ENCODE assay signal across 7 cellular contexts in genomic region chr19:10282043-10282442, GRCh38. TPM values are rescaled to one million over a fixed set of nuclear protein-coding genes. Genes with fewer than 3 reads are reported as not detected.
DNase-seq lines count a peak whose midpoint lies in the region; ATAC-seq, FAIRE-seq and TF ChIP-seq lines count a peak whose summit lies in the region.
"Not testable (repeated sequence)": the region's sequence is repeated elsewhere in the genome, so short reads cannot be mapped to it uniquely, and the experiment has no call there.
"Had no signal": no experiment of that assay in that cellular context is flagged by ENCODE, and none has a peak within 500 bp of the region (broad histone marks: within the 10 kb centered on the region; RNA-seq: fewer than 3 reads in every experiment).

No MANE protein-coding gene starts in this region.

- not testable (repeated sequence) for H3K9me3 ChIP-seq in PC-9 (ENCODE audit: insufficient read depth, low read depth); K562 (replicated peaks; ENCODE audit: control insufficient read depth, insufficient read depth, low read depth, low read length); lower lobe of right lung; upper lobe of left lung

- H3K27me3 Mint-ChIP-seq in activated CD4-positive, alpha-beta T cell treated with anti-CD3 and anti-CD28 coated beads, Interleukin-2, amount 10 ng/mL, durations not matched to agents 7 days and 5 days = not testable (repeated sequence)

- not testable (repeated sequence) for H3K4me3 ChIP-seq in PC-9, K562, lower lobe of right lung, upper lobe of left lung

- not testable (repeated sequence) for TF ChIP-seq CTCF in PC-9 (conservative IDR thresholded peaks at IDR 0.05); K562 (IDR thresholded peaks at IDR 0.05 in 2 of 3, conservative IDR thresholded peaks at IDR 0.05 in 1 of 3; ENCODE audit: insufficient read depth in 2 of 3, low read depth in 1 of 3, low read length in 3 of 3); lower lobe of right lung (IDR thresholded peaks at IDR 0.05); upper lobe of left lung (IDR thresholded peaks at IDR 0.05)

- H3K9me3 Mint-ChIP-seq in activated CD4-positive, alpha-beta T cell treated with anti-CD3 and anti-CD28 coated beads, Interleukin-2, amount 10 ng/mL, durations not matched to agents 7 days and 5 days = not testable (repeated sequence)

- H3K4me1 ChIP-seq in PC-9 (replicated peaks; ENCODE audit: insufficient read depth) (peaks cover 37% of the 10 kb centered on the region), K562 (replicated peaks in 1 of 2; ENCODE audit: control insufficient read depth in 2 of 2, insufficient read depth in 2 of 2, low read length in 2 of 2) (peaks cover 28 to 38% of the 10 kb centered on the region in 2 experiments; a peak in 4 of 5 replicates), lower lobe of right lung (peaks cover 68% of the 10 kb centered on the region), upper lobe of left lung (peaks cover 47 to 91% (median 75%) of the 10 kb centered on the region in 4 donors)

- H3F3A ChIP-seq in PC-9 (ENCODE audit: insufficient read depth, low read depth) = peaks cover 42% of the 10 kb centered on the region

- TF ChIP-seq RAD21 in K562 (CRISPR knock-in tag; conservative IDR thresholded peaks at IDR 0.05 in 1 of 2, IDR thresholded peaks at IDR 0.05 in 1 of 2) = not testable (repeated sequence)

- not testable (repeated sequence) for H3K4me3 Mint-ChIP-seq in activated CD4-positive, alpha-beta T cell treated with anti-CD3 and anti-CD28 coated beads, Interleukin-2, amount 10 ng/mL, durations not matched to agents 7 days and 5 days

- not testable (repeated sequence) for H3K36me3 ChIP-seq in PC-9 (ENCODE audit: low read depth)
- peaks cover 85% of the 10 kb centered on the region for H3K36me3 ChIP-seq in K562 (ENCODE audit: control insufficient read depth, insufficient read depth, low read length)
- H3K36me3 ChIP-seq in lower lobe of right lung = peaks cover 90% of the 10 kb centered on the region
- H3K36me3 ChIP-seq in upper lobe of left lung = peaks cover 26 to 89% (median 71%) of the 10 kb centered on the region in 4 donors

- not testable (repeated sequence) for DNase-seq in PC-9; activated CD4-positive, alpha-beta T cell treated with anti-CD3 and anti-CD28 coated beads, Interleukin-2, amount 10 ng/mL, durations not matched to agents 7 days and 5 days; K562 (ENCODE audit: extremely low read depth in 1 of 4, low spot score in 3 of 4); lower lobe of right lung; upper lobe of left lung

- POLR2A ChIA-PET in PC-9 (lab: Charles Lee; ENCODE audit: unreplicated experiment) = interaction anchor here (0.6 kb wide), 1 partner anchor 52 kb away, joined by 26 read pairs; no protein-coding TSS in a partner anchor
- POLR2A ChIA-PET in activated CD4-positive, alpha-beta T cell treated with anti-CD3 and anti-CD28 coated beads, Interleukin-2, amount 10 ng/mL, durations not matched to agents 7 days and 5 days (lab: Charles Lee); K562 (lab: Yijun Ruan, JAX): not testable (repeated sequence)

- not testable (repeated sequence) for H2AFZ ChIP-seq in PC-9; K562 (ENCODE audit: low read depth, low read length)

- not testable (repeated sequence) for H4K20me1 ChIP-seq in PC-9 (ENCODE audit: insufficient read depth); K562 (replicated peaks; ENCODE audit: control insufficient read depth, insufficient read depth, low read length)

- BruUV-seq in PC-9 (replicated peaks; lab: Mats Ljungman, UMichigan); K562 (replicated peaks; lab: Mats Ljungman, UMichigan): not testable (repeated sequence)

- peaks cover 34% of the 10 kb centered on the region for H3K4me1 Mint-ChIP-seq in activated CD4-positive, alpha-beta T cell treated with anti-CD3 and anti-CD28 coated beads, Interleukin-2, amount 10 ng/mL, durations not matched to agents 7 days and 5 days

- 0 out of 2 replicates have a peak, but pooled peaks have one; percentile 34 for TF ChIP-seq POLR2A in K562 (conservative IDR thresholded peaks at IDR 0.05)
- TF ChIP-seq POLR2A in upper lobe of left lung (IDR thresholded peaks at IDR 0.05) = not testable (repeated sequence)

- peaks cover 31% of the 10 kb centered on the region for H3K36me3 Mint-ChIP-seq in activated CD4-positive, alpha-beta T cell treated with anti-CD3 and anti-CD28 coated beads, Interleukin-2, amount 10 ng/mL, durations not matched to agents 7 days and 5 days (ENCODE audit: low read depth)

- peak overlapping the region; percentile 60; the same call in 1 of the 2 replicates for H3K27ac ChIP-seq in PC-9
- not testable (repeated sequence) for H3K27ac ChIP-seq in K562 (ENCODE audit: extremely low read depth, low read depth, low read length)
- H3K27ac ChIP-seq in lower lobe of right lung = peak overlapping the region; percentile 11
- H3K27ac ChIP-seq in upper lobe of left lung = peak overlapping the region in 3 of 4 donors; percentile 51 to 77 (median 74)

- not testable (repeated sequence) for FAIRE-seq in K562 (lab: Jason Lieb, UNC)

- TF ChIP-seq EP300 in K562 (IDR thresholded peaks at IDR 0.05; ENCODE audit: low read length); upper lobe of left lung (IDR thresholded peaks at IDR 0.05): not testable (repeated sequence)

- CTCF ChIA-PET in PC-9 (lab: Charles Lee); K562 (lab: Yijun Ruan, JAX; ENCODE audit: low intra/inter-chr PET ratio): not testable (repeated sequence)
- CTCF ChIA-PET in activated CD4-positive, alpha-beta T cell treated with anti-CD3 and anti-CD28 coated beads, Interleukin-2, amount 10 ng/mL, durations not matched to agents 7 days and 5 days (lab: Charles Lee) = interaction anchor here (3.6 kb wide), 1 partner anchor 12 kb away, joined by 18 read pairs; the partner anchor contains the start of gene ICAM1

- H3K4me2 ChIP-seq in PC-9 = 0 out of 2 replicates have a peak overlapping the region, but pooled peaks have one; percentile 21
- H3K4me2 ChIP-seq in K562 (ENCODE audit: insufficient read depth, low read length) = not testable (repeated sequence)

- not testable (repeated sequence) for H3K27me3 ChIP-seq in PC-9 (ENCODE audit: insufficient read depth, low read depth); K562 (ENCODE audit: control insufficient read depth in 2 of 2, insufficient read depth in 2 of 2, low read length in 2 of 2); lower lobe of right lung (ENCODE audit: low read depth); upper lobe of left lung

- WGBS in K562 (ENCODE audit: insufficient coverage, low coverage, missing lambda C conversion rate) = 80% methylated on average over 4 of the region's 5 CpGs
- 95% methylated on average over 5 of the region's 5 CpGs for WGBS in upper lobe of left lung, 2 donors

- in situ Hi-C loops in K562 (cut with MboI) = not testable (repeated sequence)

- H3K79me2 ChIP-seq in PC-9 (ENCODE audit: low read depth) = not testable (repeated sequence)
- peaks cover 14% of the 10 kb centered on the region for H3K79me2 ChIP-seq in K562 (ENCODE audit: control insufficient read depth, insufficient read depth, low read length)

- intact Hi-C loops in PC-9 (cut with micrococcal nuclease; ENCODE audit: unreplicated experiment); K562 (cut with micrococcal nuclease); lower lobe of right lung (cut with DNase I): not testable (repeated sequence)

- not testable (repeated sequence) for H3K9me2 ChIP-seq in PC-9 (ENCODE audit: insufficient read depth)

- not testable (repeated sequence) for H3K9ac ChIP-seq in K562 (ENCODE audit: insufficient read depth in 1 of 2, low read depth in 2 of 2, low read length in 2 of 2)

- H3K27ac Mint-ChIP-seq in activated CD4-positive, alpha-beta T cell treated with anti-CD3 and anti-CD28 coated beads, Interleukin-2, amount 10 ng/mL, durations not matched to agents 7 days and 5 days = peak overlapping the region; percentile 66

- not testable (repeated sequence) for ATAC-seq in K562; lower lobe of right lung; upper lobe of left lung (ENCODE audit: low FRiP score in 2 of 2)

- H3K9me1 ChIP-seq in K562 (ENCODE audit: control insufficient read depth, insufficient read depth, low read length) = not testable (repeated sequence)

RNA-seq across cellular contexts. Expression of gene ICAM4, which starts 4.7 kb away (rescaled TPM):
- total RNA-seq in PC-9 (2021) (0.52 and 0.68 TPM in 2 replicates), K562 (2014; rRNA removed) (86.1 and 93.8 TPM in 2 replicates), K562 (2014; rRNA removed; fragmentation: Illumina TruSeq; extraction: Trizol) (18.9 and 20.3 TPM in 2 replicates), K562 (2015; rRNA removed; fragmentation: Illumina TruSeq; extraction: Trizol) (42.0 and 43.4 TPM in 2 replicates), K562 (2021) (62.6 and 65.5 TPM in 2 replicates), lower lobe of right lung (10.0 TPM), upper lobe of left lung (10 to 100 TPM in 5 of 6 donors, 1 to 10 TPM in 1; 6.3 to 24.3 (median 12.0) TPM)
- total RNA-seq in activated CD4-positive, alpha-beta T cell treated with anti-CD3 and anti-CD28 coated beads, Interleukin-2, amount 10 ng/mL, durations not matched to agents 7 days and 5 days = 1 to 10 TPM; 1.4 to 1.8 TPM
- total RNA-seq in K562 (2011; cell fraction: chromatin; rRNA removed; ENCODE audit: low replicate concordance) = 14.7 and 49.5 TPM in 2 replicates
- 93.9 and 101 TPM in 2 replicates for total RNA-seq in K562 (2011; cell fraction: nucleolus; rRNA removed)
- total RNA-seq in K562 (2011; cell fraction: nucleoplasm; rRNA removed) = 52.0 and 56.5 TPM in 2 replicates
- polyA plus RNA-seq in K562 (2011; rRNA removed) (29.5 and 34.4 TPM in 2 replicates), K562 (2014; fragmentation: Illumina TruSeq; extraction: Trizol) (21.0 and 45.3 TPM in 2 replicates), K562 (2014; fragmentation: Nextera tagmentation; extraction: Ambion mirVana) (10 to 100 TPM; 14.1 to 29.6 TPM), K562 (2014; rRNA removed) (83.8 and 96.6 TPM in 2 replicates)
- polyA plus RNA-seq in K562 (2011; cell fraction: cytosol; rRNA removed) = 49.4 and 120 TPM in 2 replicates
- 11.2 and 16.0 TPM in 2 replicates for polyA plus RNA-seq in K562 (2011; cell fraction: nucleus; rRNA removed)
- polyA plus RNA-seq in K562 (2012) = 69.5 and 104 TPM in 2 replicates
- 5.9 and 9.1 TPM in 2 replicates for polyA minus RNA-seq in K562 (2011; rRNA and poly(A)+ RNA removed)
- polyA minus RNA-seq in K562 (2011; cell fraction: cytosol; rRNA and poly(A)+ RNA removed) = 18.7 and 19.2 TPM in 2 replicates
- 13.2 and 16.6 TPM in 2 replicates for polyA minus RNA-seq in K562 (2011; cell fraction: nucleus; rRNA and poly(A)+ RNA removed)

RNA-seq across cellular contexts. Expression of gene ICAM5, which starts 7.7 kb away (rescaled TPM):
- total RNA-seq in PC-9 (2021) (19.2 and 24.0 TPM in 2 replicates), K562 (2014; rRNA removed) (39.7 TPM in 2 replicates), K562 (2014; rRNA removed; fragmentation: Illumina TruSeq; extraction: Trizol) (1.7 and 3.7 TPM in 2 replicates), K562 (2015; rRNA removed; fragmentation: Illumina TruSeq; extraction: Trizol) (13.7 and 16.6 TPM in 2 replicates), K562 (2021) (69.7 and 89.5 TPM in 2 replicates), lower lobe of right lung (15.3 TPM), upper lobe of left lung (100 to 1,000 TPM in 1 of 6 donors, 10 to 100 TPM in 5; 19.5 to 102 (median 27.2) TPM)
- total RNA-seq in activated CD4-positive, alpha-beta T cell treated with anti-CD3 and anti-CD28 coated beads, Interleukin-2, amount 10 ng/mL, durations not matched to agents 7 days and 5 days = under 1 TPM; 0.12 to 0.17 TPM
- 152 and 610 TPM in 2 replicates for total RNA-seq in K562 (2011; cell fraction: chromatin; rRNA removed; ENCODE audit: low replicate concordance)
- 442 and 477 TPM in 2 replicates for total RNA-seq in K562 (2011; cell fraction: nucleolus; rRNA removed)
- total RNA-seq in K562 (2011; cell fraction: nucleoplasm; rRNA removed) = 261 and 266 TPM in 2 replicates
- polyA plus RNA-seq in K562 (2011; rRNA removed) (29.9 and 58.7 TPM in 2 replicates), K562 (2014; fragmentation: Illumina TruSeq; extraction: Trizol) (12.1 and 29.4 TPM in 2 replicates), K562 (2014; fragmentation: Nextera tagmentation; extraction: Ambion mirVana) (under 1 TPM; 0.10 to 0.11 TPM), K562 (2014; rRNA removed) (97.4 and 114 TPM in 2 replicates)
- polyA plus RNA-seq in K562 (2011; cell fraction: cytosol; rRNA removed) = 50.3 and 80.3 TPM in 2 replicates
- 748 and 1,281 TPM in 2 replicates for polyA plus RNA-seq in K562 (2011; cell fraction: nucleus; rRNA removed)
- polyA plus RNA-seq in K562 (2012) = 45.0 and 59.7 TPM in 2 replicates
- 4.9 and 6.5 TPM in 2 replicates for polyA minus RNA-seq in K562 (2011; rRNA and poly(A)+ RNA removed)
- 19.6 and 29.4 TPM in 2 replicates for polyA minus RNA-seq in K562 (2011; cell fraction: cytosol; rRNA and poly(A)+ RNA removed)
- 91.7 and 98.6 TPM in 2 replicates for polyA minus RNA-seq in K562 (2011; cell fraction: nucleus; rRNA and poly(A)+ RNA removed)
- polyA plus RNA-seq: CD4-positive, CD25-positive, alpha-beta regulatory T cell; CD8-positive, alpha-beta memory T cell had no signal

RNA-seq across cellular contexts. Expression of gene ICAM1, which starts 11.1 kb away (rescaled TPM):
- 23.8 and 32.9 TPM in 2 replicates for total RNA-seq in PC-9 (2021)
- 1 to 10 TPM; 8.0 to 9.0 TPM for total RNA-seq in activated CD4-positive, alpha-beta T cell treated with anti-CD3 and anti-CD28 coated beads, Interleukin-2, amount 10 ng/mL, durations not matched to agents 7 days and 5 days
- 41.5 and 107 TPM in 2 replicates for total RNA-seq in K562 (2011; cell fraction: chromatin; rRNA removed; ENCODE audit: low replicate concordance)
- 83.4 and 99.6 TPM in 2 replicates for total RNA-seq in K562 (2011; cell fraction: nucleolus; rRNA removed)
- 76.3 and 76.6 TPM in 2 replicates for total RNA-seq in K562 (2011; cell fraction: nucleoplasm; rRNA removed)
- total RNA-seq in K562 (2014; rRNA removed) = 17.4 and 26.0 TPM in 2 replicates
- total RNA-seq in K562 (2014; rRNA removed; fragmentation: Illumina TruSeq; extraction: Trizol) = 11.9 and 12.1 TPM in 2 replicates
- 23.6 and 24.1 TPM in 2 replicates for total RNA-seq in K562 (2015; rRNA removed; fragmentation: Illumina TruSeq; extraction: Trizol)
- 22.3 and 22.6 TPM in 2 replicates for total RNA-seq in K562 (2021)
- polyA plus RNA-seq in K562 (2011; rRNA removed) = 13.1 and 21.4 TPM in 2 replicates
- 20.2 and 23.1 TPM in 2 replicates for polyA plus RNA-seq in K562 (2011; cell fraction: cytosol; rRNA removed)
- polyA plus RNA-seq in K562 (2011; cell fraction: nucleus; rRNA removed) = 17.5 and 30.7 TPM in 2 replicates
- 22.4 and 63.2 TPM in 2 replicates for polyA plus RNA-seq in K562 (2012)
- polyA plus RNA-seq in K562 (2014; fragmentation: Illumina TruSeq; extraction: Trizol) = 24.4 and 29.9 TPM in 2 replicates
- 1 to 10 TPM; 2.3 to 2.4 TPM for polyA plus RNA-seq in K562 (2014; fragmentation: Nextera tagmentation; extraction: Ambion mirVana)
- 13.4 TPM in 2 replicates for polyA plus RNA-seq in K562 (2014; rRNA removed)
- polyA minus RNA-seq in K562 (2011; rRNA and poly(A)+ RNA removed) = 19.6 and 21.5 TPM in 2 replicates
- polyA minus RNA-seq in K562 (2011; cell fraction: cytosol; rRNA and poly(A)+ RNA removed) = 21.5 and 23.8 TPM in 2 replicates
- 13.8 and 17.4 TPM in 2 replicates for polyA minus RNA-seq in K562 (2011; cell fraction: nucleus; rRNA and poly(A)+ RNA removed)
- total RNA-seq in lower lobe of right lung = 95.9 TPM
- total RNA-seq in upper lobe of left lung = 100 to 1,000 TPM; 190 to 791 (median 356) TPM

RNA-seq across cellular contexts. Expression of gene ZGLP1, which starts 27.6 kb away (rescaled TPM):
- total RNA-seq in PC-9 (2021) (7.5 and 10.2 TPM in 2 replicates), K562 (2014; rRNA removed) (2.7 and 3.0 TPM in 2 replicates), K562 (2014; rRNA removed; fragmentation: Illumina TruSeq; extraction: Trizol) (0.64 and 0.69 TPM in 2 replicates), K562 (2015; rRNA removed; fragmentation: Illumina TruSeq; extraction: Trizol) (2.7 and 2.9 TPM in 2 replicates), K562 (2021) (3.3 and 5.8 TPM in 2 replicates), lower lobe of right lung (6.2 TPM), upper lobe of left lung (10 to 100 TPM in 1 of 6 donors, 1 to 10 TPM in 5; 1.8 to 21.6 (median 5.4) TPM)
- 1 to 10 TPM; 1.6 to 3.4 TPM for total RNA-seq in activated CD4-positive, alpha-beta T cell treated with anti-CD3 and anti-CD28 coated beads, Interleukin-2, amount 10 ng/mL, durations not matched to agents 7 days and 5 days
- 4.3 and 14.7 TPM in 2 replicates for total RNA-seq in K562 (2011; cell fraction: chromatin; rRNA removed; ENCODE audit: low replicate concordance)
- 8.3 and 10.8 TPM in 2 replicates for total RNA-seq in K562 (2011; cell fraction: nucleolus; rRNA removed)
- 5.3 and 6.4 TPM in 2 replicates for total RNA-seq in K562 (2011; cell fraction: nucleoplasm; rRNA removed)
- polyA plus RNA-seq in K562 (2011; rRNA removed) (2.2 and 3.2 TPM in 2 replicates), K562 (2014; fragmentation: Illumina TruSeq; extraction: Trizol) (1.5 and 1.9 TPM in 2 replicates), K562 (2014; fragmentation: Nextera tagmentation; extraction: Ambion mirVana) (under 1 TPM; 0.24 to 0.56 TPM), K562 (2014; rRNA removed) (4.5 and 5.1 TPM in 2 replicates)
- 2.2 and 3.4 TPM in 2 replicates for polyA plus RNA-seq in K562 (2011; cell fraction: cytosol; rRNA removed)
- polyA plus RNA-seq in K562 (2011; cell fraction: nucleus; rRNA removed) = 9.0 and 17.2 TPM in 2 replicates
- 3.3 and 8.0 TPM in 2 replicates for polyA plus RNA-seq in K562 (2012)
- 0.18 and 0.39 TPM in 2 replicates for polyA minus RNA-seq in K562 (2011; rRNA and poly(A)+ RNA removed)
- polyA minus RNA-seq in K562 (2011; cell fraction: cytosol; rRNA and poly(A)+ RNA removed) = 1.0 and 2.0 TPM in 2 replicates
- 1.1 and 1.3 TPM in 2 replicates for polyA minus RNA-seq in K562 (2011; cell fraction: nucleus; rRNA and poly(A)+ RNA removed)

RNA-seq across cellular contexts. Expression of gene MRPL4, which starts 30.0 kb away (rescaled TPM):
- 96.4 and 98.2 TPM in 2 replicates for total RNA-seq in PC-9 (2021)
- total RNA-seq in activated CD4-positive, alpha-beta T cell treated with anti-CD3 and anti-CD28 coated beads, Interleukin-2, amount 10 ng/mL, durations not matched to agents 7 days and 5 days = 10 to 100 TPM; 58.7 to 67.9 TPM
- total RNA-seq in K562 (2011; cell fraction: chromatin; rRNA removed; ENCODE audit: low replicate concordance) = 75.4 and 154 TPM in 2 replicates
- 118 and 119 TPM in 2 replicates for total RNA-seq in K562 (2011; cell fraction: nucleolus; rRNA removed)
- 109 and 125 TPM in 2 replicates for total RNA-seq in K562 (2011; cell fraction: nucleoplasm; rRNA removed)
- 239 and 297 TPM in 2 replicates for total RNA-seq in K562 (2014; rRNA removed)
- total RNA-seq in K562 (2014; rRNA removed; fragmentation: Illumina TruSeq; extraction: Trizol) = 12.3 and 20.8 TPM in 2 replicates
- total RNA-seq in K562 (2015; rRNA removed; fragmentation: Illumina TruSeq; extraction: Trizol) = 64.9 and 69.9 TPM in 2 replicates
- total RNA-seq in K562 (2021) = 198 and 204 TPM in 2 replicates
- polyA plus RNA-seq in K562 (2011; rRNA removed) = 44.2 and 64.0 TPM in 2 replicates
- polyA plus RNA-seq in K562 (2011; cell fraction: cytosol; rRNA removed) = 115 and 258 TPM in 2 replicates
- 132 and 192 TPM in 2 replicates for polyA plus RNA-seq in K562 (2011; cell fraction: nucleus; rRNA removed)
- 125 and 156 TPM in 2 replicates for polyA plus RNA-seq in K562 (2012)
- 71.2 and 153 TPM in 2 replicates for polyA plus RNA-seq in K562 (2014; fragmentation: Illumina TruSeq; extraction: Trizol)
- polyA plus RNA-seq in K562 (2014; fragmentation: Nextera tagmentation; extraction: Ambion mirVana) = 1 to 10 TPM; 1.4 to 5.0 TPM
- 178 and 184 TPM in 2 replicates for polyA plus RNA-seq in K562 (2014; rRNA removed)
- 17.9 and 18.5 TPM in 2 replicates for polyA minus RNA-seq in K562 (2011; rRNA and poly(A)+ RNA removed)
- polyA minus RNA-seq in K562 (2011; cell fraction: cytosol; rRNA and poly(A)+ RNA removed) = 40.0 and 52.5 TPM in 2 replicates
- 25.0 and 33.0 TPM in 2 replicates for polyA minus RNA-seq in K562 (2011; cell fraction: nucleus; rRNA and poly(A)+ RNA removed)
- total RNA-seq in lower lobe of right lung = 40.3 TPM
- 10 to 100 TPM; 23.0 to 70.8 (median 45.0) TPM for total RNA-seq in upper lobe of left lung
